In genomic region chr2:62215306-62216064, GRCh38 we compare ENCODE assay signal across 9 cellular contexts. TPM values are rescaled to one million over a fixed set of nuclear protein-coding genes. Genes with fewer than 3 reads are reported as not detected.
DNase-seq lines count a peak whose midpoint lies in the region; ATAC-seq, FAIRE-seq and TF ChIP-seq lines count a peak whose summit lies in the region.
"Had no signal": no experiment of that assay in that cellular context is flagged by ENCODE, and none has a peak within 500 bp of the region (broad histone marks: within the 10 kb centered on the region; RNA-seq: fewer than 3 reads in every experiment).

No MANE protein-coding gene starts in this region.

- H3K4me3 Mint-ChIP-seq in WTC11 = no peak overlapping the region

- ATAC-seq in WTC11 (peak; percentile 45), heart left ventricle (peak in 3 of 4 donors; percentile 15 to 42 (median 38))

- H3K27me3 ChIP-seq in HUES64 (ENCODE audit: insufficient read depth, low read length) (no peaks in the 10 kb centered on the region), heart left ventricle (no peaks in the 10 kb centered on the region)

- CTCF ChIA-PET in WTC11 (lab: Charles Lee) = interaction anchor here (0.9 to 1.5 kb wide), 5 partner anchors 20 to 244 kb away, joined by 3 to 5 read pairs (median 4); partner anchors contain the start of gene B3GNT2

- H3K27ac ChIP-seq in HUES64 (ENCODE audit: low read depth, low read length) (0 out of 2 replicates have a peak overlapping the region, but pooled peaks have one; percentile 28), heart left ventricle (peak overlapping the region in 11 of 12 donors; percentile 21 to 84 (median 64)), skin epidermis (peak overlapping the region in 14 of 21 experiments; percentile 7 to 79 (median 36))

- H3K4me1 ChIP-seq in HUES64 (ENCODE audit: insufficient read depth, low read length) (peaks cover 13% of the 10 kb centered on the region; the same call in 1 of the 2 replicates), heart left ventricle (peaks cover 0 to 86% (median 60%) of the 10 kb centered on the region in 12 donors)

- peaks cover 20% of the 10 kb centered on the region for H3K36me3 Mint-ChIP-seq in WTC11

- H3K4me1 Mint-ChIP-seq in WTC11 = peaks cover 51% of the 10 kb centered on the region

- H3K4me3 ChIP-seq in HUES64 (ENCODE audit: low read length) (no peak overlapping the region), heart left ventricle (peak overlapping the region in 1 of 12 donors; percentile 10), skin epidermis (no peak overlapping the region)

- H3K27me3 Mint-ChIP-seq in WTC11 (ENCODE audit: low read depth) = no peaks in the 10 kb centered on the region

- WGBS in HUES64 = 83% methylated on average over 11 of the region's 11 CpGs
- 44 to 56% (median 45%) methylated on average over 11 of the region's 11 CpGs for WGBS in heart left ventricle, 4 donors

- H3K9me3 Mint-ChIP-seq in WTC11 = peaks cover 18% of the 10 kb centered on the region

- peak overlapping the region; percentile 80 for H3K27ac Mint-ChIP-seq in WTC11

- 0 out of 2 replicates have a peak overlapping the region, but pooled peaks have one; percentile 16 for H3K9ac ChIP-seq in HUES64 (ENCODE audit: low read depth, low read length)

- POLR2A ChIA-PET in WTC11 (lab: Charles Lee) = interaction anchor here (1.5 kb wide), 1 partner anchor 19 kb away, joined by 3 read pairs; the partner anchor contains the start of gene B3GNT2

- intact Hi-C loops in heart left ventricle (cut with DNase I) = no loop called here

- H3K36me3 ChIP-seq in HUES64 (ENCODE audit: insufficient read depth, low read length) (no peaks in the 10 kb centered on the region; the same call in 1 of the 2 replicates), heart left ventricle (no peaks in the 10 kb centered on the region)

- DNase-seq in WTC11 (ENCODE audit: low spot score) (no peak), heart left ventricle (no peak), amniotic stem cell (lab: John Stamatoyannopoulos, UW) (no peak), SW480 (ENCODE audit: low spot score) (no peak), COR-L47 (lab: John Stamatoyannopoulos, UW) (no peak), H54 (ENCODE audit: insufficient read length, low spot score) (no peak)
- DNase-seq: NCI-H510A had no signal

- TF ChIP-seq POLR2A in heart left ventricle (IDR thresholded peaks at IDR 0.05) (no peak), H54 (IDR thresholded peaks at IDR 0.05; ENCODE audit: low read depth, low read length) (no peak)

- FAIRE-seq in H54 (lab: Jason Lieb, UNC) = no peak

- no peaks in the 10 kb centered on the region for H3K9me3 ChIP-seq in HUES64 (ENCODE audit: insufficient read depth, low read depth, low read length)
- H3K9me3 ChIP-seq in heart left ventricle = peaks cover 0 to 16% (median 0%) of the 10 kb centered on the region in 12 donors

- TF ChIP-seq CTCF in WTC11 (IDR thresholded peaks at IDR 0.05) = no peak
- TF ChIP-seq CTCF in heart left ventricle (IDR thresholded peaks at IDR 0.05) = peak in 3 of 12 donors; percentile 3 to 10 (median 6)

TF ChIP-seq in WTC11, 78 proteins besides CTCF, POLR2A, EP300 and RAD21:
- no peak for TF ChIP-seq SMAD4 (CRISPR knock-in tag; IDR thresholded peaks at IDR 0.05)
- TF ChIP-seq EMX1 (CRISPR knock-in tag; IDR thresholded peaks at IDR 0.05) = no peak
- TF ChIP-seq MLX (CRISPR knock-in tag; IDR thresholded peaks at IDR 0.05) = no peak
- no peak for TF ChIP-seq PREB (CRISPR knock-in tag; IDR thresholded peaks at IDR 0.05; ENCODE audit: borderline replicate concordance)
- TF ChIP-seq PRDM15 (CRISPR knock-in tag; IDR thresholded peaks at IDR 0.05) = no peak
- no peak for TF ChIP-seq TP53 (CRISPR knock-in tag; IDR thresholded peaks at IDR 0.05)
- TF ChIP-seq ZNF671 (CRISPR knock-in tag; IDR thresholded peaks at IDR 0.05) = no peak
- TF ChIP-seq CDX4 (CRISPR knock-in tag; IDR thresholded peaks at IDR 0.05; ENCODE audit: borderline replicate concordance) = no peak
- no peak for TF ChIP-seq KAT7 (CRISPR knock-in tag; IDR thresholded peaks at IDR 0.05; ENCODE audit: borderline replicate concordance)
- no peak for TF ChIP-seq ZNF138 (CRISPR knock-in tag; conservative IDR thresholded peaks at IDR 0.05)
- no peak for TF ChIP-seq CBFB (CRISPR knock-in tag; IDR thresholded peaks at IDR 0.05; ENCODE audit: low read depth)
- no peak for TF ChIP-seq ZNF396 (CRISPR knock-in tag; IDR thresholded peaks at IDR 0.05; ENCODE audit: borderline replicate concordance)
- no peak for TF ChIP-seq ESRRA (CRISPR knock-in tag; IDR thresholded peaks at IDR 0.05; ENCODE audit: borderline replicate concordance)
- TF ChIP-seq E2F4 (CRISPR knock-in tag; IDR thresholded peaks at IDR 0.05; ENCODE audit: borderline replicate concordance, low read depth) = no peak
- no peak for TF ChIP-seq ATF1 (CRISPR knock-in tag; IDR thresholded peaks at IDR 0.05)
- no peak for TF ChIP-seq TEAD4 (CRISPR knock-in tag; IDR thresholded peaks at IDR 0.05)
TF ChIP-seq in WTC11: peak in this region for 0.

RNA-seq across cellular contexts. Expression of gene B3GNT2, which starts 19.6 kb away (rescaled TPM):
- 22.2 TPM for polyA plus RNA-seq in HUES64 (2013, experiment 1 of 2)
- polyA plus RNA-seq in HUES64 (2013, experiment 2 of 2) = 24.3 TPM
- total RNA-seq in WTC11 (2021) (26.2 to 32.2 TPM (median 29.4 TPM) in 3 replicates), heart left ventricle (10 to 100 TPM; 13.8 to 26.5 (median 20.8) TPM)
- polyA plus RNA-seq in heart left ventricle = 10 to 100 TPM in 1 of 2 donors, 1 to 10 TPM in 1; 8.6 to 18.4 TPM
